19 cellular contexts compared by ENCODE assay signal in the genomic region with DNA sequence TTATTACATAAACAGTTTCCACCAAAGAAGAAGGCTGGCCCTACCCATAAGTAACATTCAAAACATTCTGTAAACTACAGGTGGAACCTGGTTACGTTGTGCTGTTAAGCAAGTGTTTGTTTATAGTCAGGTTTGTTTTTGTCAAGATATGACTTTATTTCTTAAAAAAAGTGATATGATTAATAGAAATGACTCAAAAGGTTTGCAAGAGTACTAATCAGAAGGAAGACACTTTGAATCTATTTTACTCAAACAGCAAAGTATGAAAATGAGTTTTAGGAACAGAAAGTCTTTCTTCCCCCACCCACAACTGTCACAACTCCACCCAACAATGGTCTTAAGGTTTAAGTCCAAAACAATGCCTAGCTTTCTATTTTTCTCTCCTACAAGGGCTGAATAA.
DNase-seq lines count a peak whose midpoint lies in the region; ATAC-seq and TF ChIP-seq lines count a peak whose summit lies in the region.
"Had no signal": no experiment of that assay in that cellular context is flagged by ENCODE, and none has a peak within 500 bp of the region (broad histone marks: within the 10 kb centered on the region; RNA-seq: fewer than 3 reads in every experiment).

No MANE protein-coding gene starts in this region.

- no peaks in the 10 kb centered on the region for H3K36me3 Mint-ChIP-seq in activated T-cell treated with anti-CD3 and anti-CD28 coated beads, Interleukin-2, amount 50 U/mL, for 72 hours (ENCODE audit: insufficient read depth in 2 of 2)

- H3K27me3 ChIP-seq in left ventricle myocardium inferior (ENCODE audit: low read depth): no peaks in the 10 kb centered on the region
- H3K27me3 ChIP-seq: BLaER1 treated with 17β-estradiol and CSF1 and Interleukin-3, amounts not matched to agents 10 nM and 100 nM; transverse colon had no signal

- H3K4me3 Mint-ChIP-seq in activated T-cell treated with anti-CD3 and anti-CD28 coated beads, Interleukin-2, amount 50 U/mL, for 72 hours: no peak overlapping the region
- H3K4me3 Mint-ChIP-seq: activated CD8-positive, alpha-beta T cell treated with anti-CD3 and anti-CD28 coated beads for 36 hours had no signal

- intact Hi-C loops in left ventricle myocardium inferior (cut with micrococcal nuclease): no loop called here

- no peak for TF ChIP-seq CTCF in left ventricle myocardium inferior (IDR thresholded peaks at IDR 0.05; ENCODE audit: borderline replicate concordance)
- TF ChIP-seq CTCF in omental fat pad (IDR thresholded peaks at IDR 0.05): no peak

- no peaks in the 10 kb centered on the region for H3K4me1 Mint-ChIP-seq in activated T-cell treated with anti-CD3 and anti-CD28 coated beads, Interleukin-2, amount 50 U/mL, for 72 hours (ENCODE audit: low read depth)

- H3K4me1 ChIP-seq in left ventricle myocardium inferior: peaks cover 31% of the 10 kb centered on the region
- H3K4me1 ChIP-seq: transverse colon had no signal

- no peaks in the 10 kb centered on the region for H3K36me3 ChIP-seq in left ventricle myocardium inferior
- H3K36me3 ChIP-seq: BLaER1 treated with 17β-estradiol and CSF1 and Interleukin-3, amounts not matched to agents 10 nM and 100 nM; transverse colon; WERI-Rb-1 had no signal

- H3K9me3 Mint-ChIP-seq in activated T-cell treated with anti-CD3 and anti-CD28 coated beads, Interleukin-2, amount 50 U/mL, for 72 hours: no peaks in the 10 kb centered on the region
- H3K9me3 Mint-ChIP-seq: activated CD8-positive, alpha-beta T cell treated with anti-CD3 and anti-CD28 coated beads for 36 hours had no signal

- no peak for DNase-seq in activated T-cell treated with anti-CD3 and anti-CD28 coated beads, Interleukin-2, amount 50 U/mL, for 72 hours
- DNase-seq in activated T-cell treated with anti-CD3 and anti-CD28 coated beads, Interleukin-2, amount 50 U/mL, for 48 hours: no peak
- DNase-seq in MV-4-11 (lab: John Stamatoyannopoulos, UW) (peak; percentile 22), left ventricle myocardium inferior (no peak), SHP77 treated with DMSO at 0.1 percent for 48 hours (lab: John Stamatoyannopoulos, UW) (no peak), NCI-H2227 (lab: John Stamatoyannopoulos, UW; ENCODE audit: unreplicated experiment) (no peak), omental fat pad (ENCODE audit: low spot score) (no peak)
- DNase-seq: activated CD8-positive, alpha-beta T cell treated with anti-CD3 and anti-CD28 coated beads for 36 hours; foreskin melanocyte; left colon; NCI-H146; NCI-H345; stimulated activated naive CD4-positive, alpha-beta T cell treated with Interleukin-2 at 50 U/mL for 16 hours; transverse colon had no signal

- H3K4me3 ChIP-seq in left ventricle myocardium inferior: no peak overlapping the region
- H3K4me3 ChIP-seq: BLaER1 treated with 17β-estradiol and CSF1 and Interleukin-3, amounts not matched to agents 10 nM and 100 nM; transverse colon had no signal

- H3K27ac ChIP-seq in left ventricle myocardium inferior (replicated peaks): no peak overlapping the region
- H3K27ac ChIP-seq: transverse colon, WERI-Rb-1 had no signal

- H3K9me3 ChIP-seq in left ventricle myocardium inferior (replicated peaks): no peaks in the 10 kb centered on the region
- H3K9me3 ChIP-seq: BLaER1 treated with 17β-estradiol and CSF1 and Interleukin-3, amounts not matched to agents 10 nM and 100 nM; transverse colon had no signal

- peaks cover 4% of the 10 kb centered on the region for H3K27me3 Mint-ChIP-seq in activated T-cell treated with anti-CD3 and anti-CD28 coated beads, Interleukin-2, amount 50 U/mL, for 72 hours (ENCODE audit: low read depth)

- peak; percentile 24 to 56 for ATAC-seq in activated T-cell treated with anti-CD3 and anti-CD28 coated beads, Interleukin-2, amount 50 U/mL, for 72 hours (replicated peaks in 1 of 2)
- ATAC-seq in HG02938 (IDR thresholded peaks at IDR 0.05; ENCODE audit: unreplicated experiment) (peak; percentile 47), omental fat pad (ENCODE audit: low FRiP score) (no peak)
- ATAC-seq: activated CD8-positive, alpha-beta T cell treated with anti-CD3 and anti-CD28 coated beads for 36 hours; HCT116; left colon; Right ventricle myocardium inferior had no signal

- no peak overlapping the region for H3K27ac Mint-ChIP-seq in activated T-cell treated with anti-CD3 and anti-CD28 coated beads, Interleukin-2, amount 50 U/mL, for 72 hours
- H3K27ac Mint-ChIP-seq: activated CD8-positive, alpha-beta T cell treated with anti-CD3 and anti-CD28 coated beads for 36 hours had no signal
